In genomic region chr16:88941933-88942909, GRCh38 we compare ENCODE assay signal across 8 cellular contexts. TPM values are rescaled to one million over a fixed set of nuclear protein-coding genes. Genes with fewer than 3 reads are reported as not detected.
DNase-seq lines count a peak whose midpoint lies in the region; ATAC-seq, FAIRE-seq and TF ChIP-seq lines count a peak whose summit lies in the region.

No MANE protein-coding gene starts in this region.

- no peaks in the 10 kb centered on the region for H3K36me3 ChIP-seq in PC-3 (ENCODE audit: low read depth, low read length)
- no peaks in the 10 kb centered on the region for H3K36me3 ChIP-seq in left ventricle myocardium inferior

- H3K79me2 ChIP-seq in PC-3 (ENCODE audit: low read length), result no peaks in the 10 kb centered on the region

- no peak overlapping the region for H2AFZ ChIP-seq in PC-3 (ENCODE audit: low read length)

- no peaks in the 10 kb centered on the region for H4K20me1 ChIP-seq in PC-3 (ENCODE audit: low read length)

- no peaks in the 10 kb centered on the region for H3K4me1 ChIP-seq in PC-3 (ENCODE audit: insufficient read depth, low read length)
- peaks cover 43% of the 10 kb centered on the region for H3K4me1 ChIP-seq in left ventricle myocardium inferior

- BruUV-seq in PC-3 (replicated peaks; lab: Mats Ljungman, UMichigan), result no TSS peak

- H3K4me3 ChIP-seq in PC-3 (ENCODE audit: low read length), result no peak overlapping the region
- peak overlapping the region; percentile 85 for H3K4me3 ChIP-seq in left ventricle myocardium inferior

- peak; percentile 49 for ATAC-seq in GM21825 (IDR thresholded peaks at IDR 0.05; ENCODE audit: unreplicated experiment)
- ATAC-seq in PC-3, result peak; percentile 50
- ATAC-seq in HG02884 (IDR thresholded peaks at IDR 0.05; ENCODE audit: unreplicated experiment), result no peak

- peaks cover 26% of the 10 kb centered on the region for H3K27me3 ChIP-seq in PC-3 (ENCODE audit: low read length)
- peaks cover 60% of the 10 kb centered on the region for H3K27me3 ChIP-seq in left ventricle myocardium inferior (ENCODE audit: low read depth)

- CTCF ChIA-PET in PC-3 (lab: Charles Lee), result no interaction called here

- no peak overlapping the region for H3K9ac ChIP-seq in PC-3 (ENCODE audit: low read length)

- H3F3A ChIP-seq in PC-3 (ENCODE audit: low read length, unreplicated experiment), result no peaks in the 10 kb centered on the region

- H3K27ac ChIP-seq in PC-3 (ENCODE audit: low read length) (no peak overlapping the region), left ventricle myocardium inferior (replicated peaks) (peak overlapping the region; percentile 94)

- peak; percentile 73 for DNase-seq in D721Med (ENCODE audit: insufficient read length, low spot score)
- no peak for DNase-seq in PC-3
- DNase-seq in activated naive CD4-positive, alpha-beta T cell (lab: John Stamatoyannopoulos, UW), result peak in 3 of 4 experiments; percentile 44 to 59 (median 47)
- peak; percentile 61 for DNase-seq in left ventricle myocardium inferior
- peak; percentile 33 to 40 (median 39) for DNase-seq in stimulated activated CD4-positive, alpha-beta T cell treated with anti-CD3 and anti-CD28 coated beads, Interleukin-12 subunit alpha, Interleukin-12 subunit beta, amount 100 ng/mL, for 48 hours (ENCODE audit: low read depth in 2 of 3, low spot score in 1 of 3)
- DNase-seq in urothelium cell line (ENCODE audit: low spot score), result no peak

- TF ChIP-seq CTCF in D721Med (IDR thresholded peaks at IDR 0.05; ENCODE audit: insufficient read depth, missing control alignments) (peak; percentile 61), PC-3 (conservative IDR thresholded peaks at IDR 0.05; ENCODE audit: low read depth, low read length) (peak; percentile 48), left ventricle myocardium inferior (IDR thresholded peaks at IDR 0.05; ENCODE audit: borderline replicate concordance) (peak; percentile 88)

- POLR2A ChIA-PET in PC-3 (lab: Charles Lee; ENCODE audit: unreplicated experiment), result no interaction called here

- intact Hi-C loops in PC-3 (cut with micrococcal nuclease) (loop anchor here (5.0 kb wide), 1 partner anchor 225 kb away; no protein-coding TSS in a partner anchor), left ventricle myocardium inferior (cut with micrococcal nuclease) (no loop called here)

- no peak for FAIRE-seq in D721Med (lab: Jason Lieb, UNC)
- no peak for FAIRE-seq in urothelium cell line (lab: Jason Lieb, UNC)

- no peak overlapping the region for H3K4me2 ChIP-seq in PC-3 (ENCODE audit: low read length)

- no peaks in the 10 kb centered on the region for H3K9me2 ChIP-seq in PC-3 (replicated peaks; ENCODE audit: low read length)

- H3K9me3 ChIP-seq in PC-3 (ENCODE audit: low read length), result no peaks in the 10 kb centered on the region
- no peaks in the 10 kb centered on the region for H3K9me3 ChIP-seq in left ventricle myocardium inferior (replicated peaks)

RNA-seq across cellular contexts. Expression of gene CBFA2T3, which starts 34.8 kb away (rescaled TPM):
- total RNA-seq in PC-3 (2014; rRNA removed), result not detected in 2 replicates
- total RNA-seq in left ventricle myocardium inferior, result 8.6 TPM

Comparison
In these comparisons a context has a peak if more than half of its experiments do, and no peak if none do; other contexts are left out.
1. DNase-seq: peak in D721Med (single experiment), activated naive CD4-positive, alpha-beta T cell (3 of 4), left ventricle myocardium inferior (single experiment) and stimulated activated CD4-positive, alpha-beta T cell treated with anti-CD3 and anti-CD28 coated beads, Interleukin-12 subunit alpha, Interleukin-12 subunit beta, amount 100 ng/mL, for 48 hours (3 of 3); none in PC-3 (single experiment) and urothelium cell line (single experiment).
2. Peak in every context shown above with its lines, with median percentiles within 50 percentile points of each other: CTCF ChIP-seq.